Comparison of ENCODE assay signal across 17 cellular contexts in the genomic region with DNA sequence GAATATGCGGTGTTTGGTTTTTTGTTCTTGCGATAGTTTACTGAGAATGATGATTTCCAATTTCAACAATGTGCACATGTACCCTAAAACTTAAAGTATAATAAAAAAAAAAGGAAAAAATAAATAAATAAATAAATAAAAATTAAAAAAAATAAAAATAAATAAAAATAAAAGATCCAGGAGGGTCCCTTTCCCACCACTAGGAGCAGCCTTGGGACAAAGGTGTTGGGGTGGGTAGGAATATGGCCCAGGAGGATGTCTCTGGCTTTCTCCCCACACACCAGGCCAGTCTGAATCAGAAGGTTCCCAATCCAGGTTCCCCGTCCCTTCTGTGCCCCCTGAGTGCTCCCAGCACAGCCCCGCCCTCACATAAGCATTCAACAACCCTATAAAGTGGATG. TPM values are rescaled to one million over a fixed set of nuclear protein-coding genes. Genes with fewer than 3 reads are reported as not detected.
"Had no signal": no experiment of that assay in that cellular context is flagged by ENCODE, and none has a peak within 500 bp of the region (broad histone marks: within the 10 kb centered on the region; RNA-seq: fewer than 3 reads in every experiment).

No MANE protein-coding gene starts in this region.

- H3K9me3 Mint-ChIP-seq: activated B cell treated with CpG ODN at 0.5 μM for 24 hours; activated CD4-positive, alpha-beta memory T cell treated with anti-CD3 and anti-CD28 coated beads for 36 hours; activated T-helper 17 cell treated with anti-CD3 and anti-CD28 coated beads, Interleukin-2, amount 50 U/mL, for 72 hours; naive thymus-derived CD8-positive, alpha-beta T cell had no signal

- H3K4me1 Mint-ChIP-seq: activated T-helper 17 cell treated with anti-CD3 and anti-CD28 coated beads, Interleukin-2, amount 50 U/mL, for 72 hours; naive thymus-derived CD8-positive, alpha-beta T cell had no signal

- H3K27me3 Mint-ChIP-seq: activated B cell treated with CpG ODN at 0.5 μM for 24 hours; activated CD4-positive, alpha-beta memory T cell treated with anti-CD3 and anti-CD28 coated beads for 36 hours; activated T-helper 17 cell treated with anti-CD3 and anti-CD28 coated beads, Interleukin-2, amount 50 U/mL, for 72 hours; naive thymus-derived CD8-positive, alpha-beta T cell had no signal

- H3K27ac Mint-ChIP-seq: activated B cell treated with CpG ODN at 0.5 μM for 24 hours; activated CD4-positive, alpha-beta memory T cell treated with anti-CD3 and anti-CD28 coated beads for 36 hours; activated T-helper 17 cell treated with anti-CD3 and anti-CD28 coated beads, Interleukin-2, amount 50 U/mL, for 72 hours; naive thymus-derived CD8-positive, alpha-beta T cell had no signal

- H3K4me3 Mint-ChIP-seq: activated B cell treated with CpG ODN at 0.5 μM for 24 hours; activated CD4-positive, alpha-beta memory T cell treated with anti-CD3 and anti-CD28 coated beads for 36 hours; activated T-helper 17 cell treated with anti-CD3 and anti-CD28 coated beads, Interleukin-2, amount 50 U/mL, for 72 hours; naive thymus-derived CD8-positive, alpha-beta T cell had no signal

- H3K36me3 Mint-ChIP-seq: activated CD4-positive, alpha-beta memory T cell treated with anti-CD3 and anti-CD28 coated beads for 36 hours; naive thymus-derived CD8-positive, alpha-beta T cell had no signal

- H3K4me3 ChIP-seq: body of pancreas, coronary artery, hepatocyte, pancreas had no signal

- DNase-seq: activated B cell treated with CpG ODN at 0.5 μM for 24 hours; activated CD4-positive, alpha-beta memory T cell treated with anti-CD3 and anti-CD28 coated beads for 36 hours; activated CD4-positive, alpha-beta T cell treated with anti-CD3 and anti-CD28 coated beads for 4 hours; activated naive CD4-positive, alpha-beta T cell treated with Interleukin-2 at 50 U/mL for 16 hours; activated T-cell treated with anti-CD3 and anti-CD28 coated beads for 4 hours; body of pancreas; central memory CD4-positive, alpha-beta T cell; left cardiac atrium; mesendoderm; pancreas; stimulated activated CD8-positive, alpha-beta memory T cell treated with anti-CD3 and anti-CD28 coated beads, Interleukin-4, amount 100 ng/mL, for 48 hours; stimulated activated naive CD4-positive, alpha-beta T cell had no signal

RNA-seq across cellular contexts. Expression of a gene that starts 9.5 kb away (rescaled TPM):
- total RNA-seq: activated B cell treated with CpG ODN at 0.5 μM for 24 hours; activated CD4-positive, alpha-beta memory T cell treated with anti-CD3 and anti-CD28 coated beads for 36 hours; glomerular endothelial cell; left cardiac atrium; naive thymus-derived CD8-positive, alpha-beta T cell had no signal
